Comparison of ENCODE assay signal across 8 cellular contexts in genomic region chr15:49045691-49046112, GRCh38. TPM values are rescaled to one million over a fixed set of nuclear protein-coding genes. Genes with fewer than 3 reads are reported as not detected.
A peak's percentile ranks its signal among the peaks of the same experiment; 100 is the strongest.
DNase-seq lines count a peak whose midpoint lies in the region; ATAC-seq and TF ChIP-seq lines count a peak whose summit lies in the region.

No MANE protein-coding gene starts in this region.

- H3K4me1 ChIP-seq in mesenchymal stem cell (ENCODE audit: control insufficient read depth, insufficient read depth, low read depth, low read length) (no peaks in the 10 kb centered on the region), upper lobe of right lung (peaks cover 34% of the 10 kb centered on the region)

- H2BK15ac ChIP-seq in mesenchymal stem cell (ENCODE audit: low read depth, poor library complexity, severe bottlenecking) = peak overlapping the region; percentile 15

- WGBS in mesenchymal stem cell = 3% methylated on average over 11 of the region's 11 CpGs

- H3K27ac Mint-ChIP-seq in effector memory CD8-positive, alpha-beta T cell = peak overlapping the region; percentile 93 to 95

- no peak overlapping the region for H2BK120ac ChIP-seq in mesenchymal stem cell (ENCODE audit: low read depth, low read length)

- H2AK5ac ChIP-seq in mesenchymal stem cell (ENCODE audit: low read length, severe bottlenecking) = peak overlapping the region; percentile 5

- H3K4me1 Mint-ChIP-seq in effector memory CD8-positive, alpha-beta T cell (ENCODE audit: low read depth in 2 of 2) = peaks cover 23 to 34% of the 10 kb centered on the region in 2 donors

- H4K91ac ChIP-seq in mesenchymal stem cell (ENCODE audit: low read length) = peak overlapping the region; percentile 9

- DNase-seq in COLO668 (lab: John Stamatoyannopoulos, UW; ENCODE audit: unreplicated experiment) (peak; percentile 42), SK-N-DZ (ENCODE audit: low spot score) (peak; percentile 38), mesenchymal stem cell (peak; percentile 59), upper lobe of right lung (no peak)
- no peak for DNase-seq in effector memory CD8-positive, alpha-beta T cell
- no peak for DNase-seq in NK-92 treated with Interleukin-12 subunit alpha and Interleukin-12 subunit beta, amount 100 ng/mL, for 24 hours (lab: John Stamatoyannopoulos, UW)

- no peaks in the 10 kb centered on the region for H3K79me1 ChIP-seq in mesenchymal stem cell (replicated peaks; ENCODE audit: low read length, poor library complexity, severe bottlenecking)

- H3K4me3 ChIP-seq in mesenchymal stem cell (ENCODE audit: insufficient read depth in 1 of 2, low read depth in 1 of 2, low read length in 2 of 2) (peak overlapping the region; percentile 83 to 90), upper lobe of right lung (peak overlapping the region; percentile 97)

- TF ChIP-seq CTCF in upper lobe of right lung (IDR thresholded peaks at IDR 0.05) = no peak

- H3K4ac ChIP-seq in mesenchymal stem cell (ENCODE audit: low read depth in 1 of 2, low read length in 2 of 2) = peak overlapping the region in 1 of 2 experiments; percentile 86

- peaks cover 0 to 6% of the 10 kb centered on the region in 2 experiments for H3K36me3 ChIP-seq in mesenchymal stem cell (ENCODE audit: control insufficient read depth in 1 of 2, insufficient read depth in 2 of 2, low read depth in 1 of 2, low read length in 2 of 2)
- no peaks in the 10 kb centered on the region for H3K36me3 ChIP-seq in upper lobe of right lung

- no peaks in the 10 kb centered on the region for H3K27me3 ChIP-seq in mesenchymal stem cell (ENCODE audit: control insufficient read depth in 1 of 2, insufficient read depth in 1 of 2, low read length in 2 of 2)
- H3K27me3 ChIP-seq in upper lobe of right lung = no peaks in the 10 kb centered on the region

- peak overlapping the region; percentile 89 for H4K8ac ChIP-seq in mesenchymal stem cell (ENCODE audit: low read length)

- no peaks in the 10 kb centered on the region for H3K27me3 Mint-ChIP-seq in effector memory CD8-positive, alpha-beta T cell

- peaks cover 11% of the 10 kb centered on the region for H3K36me3 Mint-ChIP-seq in effector memory CD8-positive, alpha-beta T cell (ENCODE audit: insufficient read depth)

- no peaks in the 10 kb centered on the region for H3K9me3 ChIP-seq in mesenchymal stem cell (ENCODE audit: control insufficient read depth, low read length)
- no peaks in the 10 kb centered on the region for H3K9me3 ChIP-seq in upper lobe of right lung

- H3K27ac ChIP-seq in mesenchymal stem cell (ENCODE audit: low read length, poor library complexity, severe bottlenecking) = peak overlapping the region; percentile 78
- peak overlapping the region; percentile 94 for H3K27ac ChIP-seq in upper lobe of right lung

- peak overlapping the region; percentile 75 to 98 for H3K18ac ChIP-seq in mesenchymal stem cell (ENCODE audit: low read depth in 1 of 2, low read length in 2 of 2)

- H3K14ac ChIP-seq in mesenchymal stem cell (ENCODE audit: low read length in 2 of 2) = peak overlapping the region in 1 of 2 experiments; percentile 69

- ATAC-seq in GM19035 (IDR thresholded peaks at IDR 0.05; ENCODE audit: unreplicated experiment) = peak; percentile 43
- peak; percentile 39 for ATAC-seq in HG03135 (IDR thresholded peaks at IDR 0.05; ENCODE audit: unreplicated experiment)
- ATAC-seq in effector memory CD8-positive, alpha-beta T cell (replicated peaks) = peak; percentile 28
- ATAC-seq in upper lobe of right lung = peak; percentile 49

- no peak overlapping the region for H3K23ac ChIP-seq in mesenchymal stem cell (ENCODE audit: low read length in 2 of 2)

- peak overlapping the region; percentile 96 for H3K9ac ChIP-seq in mesenchymal stem cell (ENCODE audit: low read length)

- H2AFZ ChIP-seq in mesenchymal stem cell (ENCODE audit: low read depth, low read length) = peak overlapping the region; percentile 91

- peak overlapping the region; percentile 96 to 97 for H3K4me3 Mint-ChIP-seq in effector memory CD8-positive, alpha-beta T cell

- H3K9me3 Mint-ChIP-seq in effector memory CD8-positive, alpha-beta T cell = no peaks in the 10 kb centered on the region

- H3K4me2 ChIP-seq in mesenchymal stem cell (ENCODE audit: low read length, poor library complexity, severe bottlenecking) = peak overlapping the region; percentile 31

- peak overlapping the region; percentile 90 for H2BK5ac ChIP-seq in mesenchymal stem cell (ENCODE audit: low read depth, low read length, poor library complexity, severe bottlenecking)

- intact Hi-C loops in upper lobe of right lung (cut with DNase I) = no loop called here

- no peak overlapping the region for H2BK12ac ChIP-seq in mesenchymal stem cell (ENCODE audit: low read length in 2 of 2)

RNA-seq across cellular contexts. Expression of gene SECISBP2L, which starts 0.5 kb away (rescaled TPM):
- 7.3 and 8.4 TPM in 2 replicates for polyA plus RNA-seq in SK-N-DZ (2014; cell fraction: cytosol; rRNA removed)
- polyA plus RNA-seq in SK-N-DZ (2014; cell fraction: nucleus; rRNA removed) = 7.3 and 8.0 TPM in 2 replicates
- polyA plus RNA-seq in mesenchymal stem cell (2013, experiment 1 of 2) = 21.1 TPM
- 17.6 TPM for polyA plus RNA-seq in mesenchymal stem cell (2013, experiment 2 of 2)
- 119 TPM for total RNA-seq in upper lobe of right lung

Comparison
In these comparisons a context has a peak if more than half of its experiments do, and no peak if none do; other contexts are left out.
1. DNase-seq: peak in COLO668 (single experiment), SK-N-DZ (single experiment) and mesenchymal stem cell (single experiment); none in effector memory CD8-positive, alpha-beta T cell (0 of 3), upper lobe of right lung (single experiment) and NK-92 treated with Interleukin-12 subunit alpha and Interleukin-12 subunit beta, amount 100 ng/mL, for 24 hours (single experiment).
2. Peak in every context shown above with its lines, with median percentiles within 50 percentile points of each other: ATAC-seq.